In the genomic region with DNA sequence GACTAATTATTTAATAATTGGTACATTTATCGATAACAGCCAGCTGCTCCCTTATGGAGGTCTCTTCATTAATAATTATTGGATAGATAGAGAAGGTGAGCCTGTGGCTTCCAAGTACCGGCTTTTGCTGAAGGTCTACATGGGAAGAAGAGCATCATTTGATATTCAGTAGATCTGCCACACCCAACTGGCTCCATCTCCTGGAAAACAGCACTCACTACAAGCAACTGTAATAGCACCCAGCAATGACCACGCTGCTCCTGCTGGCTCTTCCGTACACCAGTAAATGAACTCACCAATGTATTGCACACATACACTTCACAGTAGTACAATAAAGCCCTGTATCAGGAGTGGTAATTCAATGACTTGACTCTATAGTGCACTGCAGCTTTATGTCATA, we compare ENCODE assay signal across 9 cellular contexts. TPM values are rescaled to one million over a fixed set of nuclear protein-coding genes. Genes with fewer than 3 reads are reported as not detected.
A peak's percentile ranks its signal among the peaks of the same experiment; 100 is the strongest.
DNase-seq lines count a peak whose midpoint lies in the region; ATAC-seq lines count a peak whose summit lies in the region.
"Had no signal": no experiment of that assay in that cellular context is flagged by ENCODE, and none has a peak within 500 bp of the region (broad histone marks: within the 10 kb centered on the region; RNA-seq: fewer than 3 reads in every experiment).

No MANE protein-coding gene starts in this region.

- DNase-seq in DMS153 (lab: John Stamatoyannopoulos, UW), result peak; percentile 27
- peak; percentile 20 for DNase-seq in SK-N-DZ (ENCODE audit: low spot score)
- peak; percentile 20 for DNase-seq in iPS DF 6.9 (ENCODE audit: low read depth, low spot score)
- DNase-seq in effector CD4-positive, alpha-beta T cell, result no peak

- H3K27me3 ChIP-seq in iPS DF 6.9 (ENCODE audit: control insufficient read depth, insufficient read depth, low read length), result no peaks in the 10 kb centered on the region

- H3K27ac ChIP-seq in iPS DF 6.9 (ENCODE audit: low read length), result no peak overlapping the region
- H3K27ac ChIP-seq: SK-N-MC had no signal

- no peaks in the 10 kb centered on the region for H3K4me1 ChIP-seq in iPS DF 6.9 (ENCODE audit: control insufficient read depth, insufficient read depth, low read length)

- H3K4me3 ChIP-seq in iPS DF 6.9 (ENCODE audit: low read length), result no peak overlapping the region
- H3K4me3 ChIP-seq: SK-N-MC had no signal

- WGBS in iPS DF 6.9 (ENCODE audit: insufficient coverage, insufficient read length), result no CpG with 5 or more reads among the region's 4 CpGs

- ATAC-seq in HG02759 (IDR thresholded peaks at IDR 0.05; ENCODE audit: unreplicated experiment) (peak; percentile 43), HG03460 (IDR thresholded peaks at IDR 0.05; ENCODE audit: unreplicated experiment) (no peak), GM19463 (IDR thresholded peaks at IDR 0.05; ENCODE audit: unreplicated experiment) (no peak), HG02678 (IDR thresholded peaks at IDR 0.05; ENCODE audit: unreplicated experiment) (no peak)

- H3K9me3 ChIP-seq in iPS DF 6.9 (ENCODE audit: control insufficient read depth, insufficient read depth, low read length), result no peaks in the 10 kb centered on the region

- peaks cover 9% of the 10 kb centered on the region for H3K36me3 ChIP-seq in iPS DF 6.9 (ENCODE audit: control insufficient read depth, insufficient read depth, low read length)

RNA-seq across cellular contexts. Expression of gene MARVELD3, which starts 19.5 kb away (rescaled TPM):
- not detected in 2 replicates for polyA plus RNA-seq in SK-N-DZ (2014; cell fraction: cytosol; rRNA removed)
- polyA plus RNA-seq in SK-N-DZ (2014; cell fraction: nucleus; rRNA removed), result not detected in 2 replicates
